8 cellular contexts compared by ENCODE assay signal in genomic region chr4:139901516-139902327, GRCh38.
DNase-seq lines count a peak whose midpoint lies in the region; FAIRE-seq and TF ChIP-seq lines count a peak whose summit lies in the region.

No MANE protein-coding gene starts in this region.

- H3K4me3 Mint-ChIP-seq in astrocyte (ENCODE audit: unreplicated experiment), result no peak overlapping the region

- H3K4me1 ChIP-seq in astrocyte (ENCODE audit: insufficient read depth, low read length) (peaks cover 9% of the 10 kb centered on the region), testis (peaks cover 11% of the 10 kb centered on the region)

- TF ChIP-seq CTCF in astrocyte (IDR thresholded peaks at IDR 0.05; ENCODE audit: insufficient read depth, low read depth, low read length) (no peak), testis (IDR thresholded peaks at IDR 0.05) (no peak)

- no peaks in the 10 kb centered on the region for H3K79me2 ChIP-seq in astrocyte (ENCODE audit: insufficient read depth, low read length)

- H3K9ac ChIP-seq in astrocyte (ENCODE audit: low read length), result peak overlapping the region; percentile 38

- FAIRE-seq in astrocyte (lab: Jason Lieb, UNC), result peak; percentile 47

- DNase-seq in NCI-H1092 treated with DMSO at 0.1 percent for 48 hours (lab: John Stamatoyannopoulos, UW) (peak; percentile 64), NCI-H1092 (lab: John Stamatoyannopoulos, UW) (no peak), astrocyte (ENCODE audit: low read depth) (no peak), left kidney (ENCODE audit: low read depth, low spot score) (peak; percentile 84), testis (no peak), GM19240 (ENCODE audit: insufficient read length, low spot score) (no peak)
- no peak for DNase-seq in stimulated activated CD4-positive, alpha-beta T cell treated with anti-CD3 and anti-CD28 coated beads, Interleukin-4, amount 100 ng/mL, for 24 hours
- DNase-seq in NK-92 treated with Interleukin-12 subunit alpha and Interleukin-12 subunit beta, amount 100 ng/mL, for 24 hours (lab: John Stamatoyannopoulos, UW), result no peak

- H4K20me1 ChIP-seq in astrocyte (ENCODE audit: insufficient read depth, low read length), result no peaks in the 10 kb centered on the region

- H3K27me3 ChIP-seq in astrocyte (ENCODE audit: insufficient read depth, low read length), result no peaks in the 10 kb centered on the region
- H3K27me3 ChIP-seq in testis, result no peaks in the 10 kb centered on the region

- H3K27ac ChIP-seq in astrocyte (ENCODE audit: low read depth, low read length) (no peak overlapping the region), testis (peak overlapping the region; percentile 61 to 86)

- H3K36me3 Mint-ChIP-seq in astrocyte (ENCODE audit: low read depth, unreplicated experiment), result peaks cover 2% of the 10 kb centered on the region

- H3K9me3 Mint-ChIP-seq in astrocyte (ENCODE audit: unreplicated experiment), result peaks cover 1% of the 10 kb centered on the region

- H3K27ac Mint-ChIP-seq in astrocyte (ENCODE audit: unreplicated experiment), result peak overlapping the region; percentile 55

- H3K36me3 ChIP-seq in astrocyte (ENCODE audit: insufficient read depth, low read length) (no peaks in the 10 kb centered on the region), testis (ENCODE audit: low read depth, missing control alignments) (no peaks in the 10 kb centered on the region)

- H3K4me2 ChIP-seq in astrocyte (ENCODE audit: low read length), result peak overlapping the region; percentile 78

- no peaks in the 10 kb centered on the region for H3K27me3 Mint-ChIP-seq in astrocyte (ENCODE audit: low read depth, unreplicated experiment)

- H3K4me1 Mint-ChIP-seq in astrocyte (ENCODE audit: low read depth, unreplicated experiment), result peaks cover 15% of the 10 kb centered on the region

- intact Hi-C loops in testis (cut with DNase I; ENCODE audit: low total_unique reads), result no loop called here

- H3K4me3 ChIP-seq in astrocyte (ENCODE audit: insufficient read depth, low read depth, low read length), result peak overlapping the region; percentile 25
- H3K4me3 ChIP-seq in testis, result peak overlapping the region; percentile 52 to 54

- H3K9me3 ChIP-seq in astrocyte (ENCODE audit: insufficient read depth, low read depth, low read length) (no peaks in the 10 kb centered on the region), testis (no peaks in the 10 kb centered on the region)

- no peak for TF ChIP-seq POLR2A in testis (IDR thresholded peaks at IDR 0.05)

- peak overlapping the region; percentile 8 for H2AFZ ChIP-seq in astrocyte (ENCODE audit: low read depth, low read length)

- WGBS in testis, 2 donors, result 11% methylated on average over 17 of the region's 17 CpGs

Comparison
In these comparisons a context has a peak if more than half of its experiments do, and no peak if none do; other contexts are left out.
1. DNase-seq: peak in NCI-H1092 treated with DMSO at 0.1 percent for 48 hours (single experiment) and left kidney (single experiment); none in NCI-H1092 (single experiment), astrocyte (single experiment), testis (single experiment), stimulated activated CD4-positive, alpha-beta T cell treated with anti-CD3 and anti-CD28 coated beads, Interleukin-4, amount 100 ng/mL, for 24 hours (single experiment), GM19240 (single experiment) and NK-92 treated with Interleukin-12 subunit alpha and Interleukin-12 subunit beta, amount 100 ng/mL, for 24 hours (single experiment).